In the genomic region with DNA sequence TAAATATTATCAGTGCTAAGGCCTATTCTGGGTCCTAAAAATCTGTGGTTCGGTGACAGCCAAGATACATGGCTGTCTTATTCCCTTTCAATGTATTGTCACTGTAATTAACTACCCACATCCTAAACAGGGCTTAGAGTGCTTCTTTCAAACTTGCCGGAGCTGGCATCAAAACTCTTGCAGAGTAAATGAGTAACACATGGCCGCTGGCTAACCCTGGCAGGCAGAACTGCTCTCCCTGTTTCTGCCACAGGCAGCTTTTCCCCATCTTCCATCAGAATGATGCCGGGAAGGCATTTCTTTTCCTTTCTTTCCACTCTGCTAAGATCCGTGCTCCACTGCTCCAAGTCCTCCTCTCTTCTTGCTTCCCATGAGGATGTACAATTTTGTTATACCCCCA, we compare ENCODE assay signal across 23 cellular contexts. TPM values are rescaled to one million over a fixed set of nuclear protein-coding genes. Genes with fewer than 3 reads are reported as not detected.
DNase-seq lines count a peak whose midpoint lies in the region; ATAC-seq, FAIRE-seq and TF ChIP-seq lines count a peak whose summit lies in the region.
"Had no signal": no experiment of that assay in that cellular context is flagged by ENCODE, and none has a peak within 500 bp of the region (broad histone marks: within the 10 kb centered on the region; RNA-seq: fewer than 3 reads in every experiment).

No MANE protein-coding gene starts in this region.

- TF ChIP-seq CTCF in H1 (IDR thresholded peaks at IDR 0.05; ENCODE audit: control extremely low read depth in 1 of 3, insufficient read depth in 1 of 3, low read depth in 1 of 3, low read length in 3 of 3): no peak

- H3K79me1 ChIP-seq in H1 (ENCODE audit: low read depth, low read length): no peaks in the 10 kb centered on the region

- no peak overlapping the region for H2BK120ac ChIP-seq in H1 (replicated peaks; ENCODE audit: low read depth, low read length)

- no peaks in the 10 kb centered on the region; a peak in 1 of 7 replicates for H3K27me3 ChIP-seq in H1 (replicated peaks in 1 of 4; ENCODE audit: control insufficient read depth in 3 of 4, extremely low read depth in 1 of 4, insufficient read depth in 3 of 4, low read length in 3 of 4)
- H3K27me3 ChIP-seq: transverse colon had no signal

- no peak for TF ChIP-seq RAD21 in H1 (IDR thresholded peaks at IDR 0.05 in 1 of 2, conservative IDR thresholded peaks at IDR 0.05 in 1 of 2; ENCODE audit: low read depth in 2 of 2, low read length in 2 of 2)

- no peaks in the 10 kb centered on the region for H4K20me1 ChIP-seq in H1 (replicated peaks in 1 of 2; ENCODE audit: control insufficient read depth in 1 of 2, insufficient read depth in 2 of 2, low read length in 2 of 2)

- no peak overlapping the region for H2AK5ac ChIP-seq in H1 (ENCODE audit: low read depth, low read length)

- no peak overlapping the region for H3K4ac ChIP-seq in H1 (replicated peaks; ENCODE audit: insufficient read length, low read depth, low read length)

- no peak overlapping the region for H3K27ac ChIP-seq in H1 (ENCODE audit: low read depth, low read length)
- H3K27ac ChIP-seq: transverse colon had no signal

- no peaks in the 10 kb centered on the region for H3K36me3 Mint-ChIP-seq in stimulated activated naive B cell treated with anti-CD40 and anti-IgM and Interleukin-4, amounts not matched to agents 10 μg/mL and 1 μg/mL and 100 μg/mL, for 72 hours
- H3K36me3 Mint-ChIP-seq: CD4-positive, CD25-positive, alpha-beta regulatory T cell; natural killer cell; stimulated activated effector memory CD8-positive, alpha-beta T cell treated with anti-CD3 and anti-CD28 coated beads, Interleukin-12 subunit alpha, Interleukin-12 subunit beta, amount 100 ng/mL, for 72 hours had no signal

- no peaks in the 10 kb centered on the region for H3K79me2 ChIP-seq in H1 (ENCODE audit: control insufficient read depth in 1 of 2, insufficient read depth in 2 of 2, low read length in 2 of 2)

- ATAC-seq in left cardiac atrium: peak; percentile 16 to 23
- ATAC-seq in stimulated activated naive B cell treated with anti-CD40 and anti-IgM and Interleukin-4, amounts not matched to agents 10 μg/mL and 1 μg/mL and 100 μg/mL, for 72 hours (replicated peaks): no peak
- ATAC-seq: effector memory CD8-positive, alpha-beta T cell; natural killer cell; Panc1; stimulated activated effector memory CD8-positive, alpha-beta T cell treated with anti-CD3 and anti-CD28 coated beads, Interleukin-12 subunit alpha, Interleukin-12 subunit beta, amount 100 ng/mL, for 72 hours had no signal

- H3K4me3 Mint-ChIP-seq in stimulated activated naive B cell treated with anti-CD40 and anti-IgM and Interleukin-4, amounts not matched to agents 10 μg/mL and 1 μg/mL and 100 μg/mL, for 72 hours: no peak overlapping the region
- H3K4me3 Mint-ChIP-seq: activated CD4-positive, alpha-beta T cell treated with anti-CD3 and anti-CD28 coated beads, Interleukin-2, amount 10 ng/mL, durations not matched to agents 24 days and 14 days; CD4-positive, CD25-positive, alpha-beta regulatory T cell; effector memory CD8-positive, alpha-beta T cell; natural killer cell; stimulated activated effector memory CD8-positive, alpha-beta T cell treated with anti-CD3 and anti-CD28 coated beads, Interleukin-12 subunit alpha, Interleukin-12 subunit beta, amount 100 ng/mL, for 72 hours had no signal

- no peaks in the 10 kb centered on the region for H3K36me3 ChIP-seq in H1 (ENCODE audit: control insufficient read depth in 2 of 4, insufficient read depth in 4 of 4, low read length in 3 of 4)
- H3K36me3 ChIP-seq: transverse colon had no signal

- intact Hi-C loops in left cardiac atrium (cut with DNase I) (no loop called here), cardiac septum (cut with DNase I) (no loop called here)

- H3K4me1 ChIP-seq in H1 (replicated peaks in 1 of 4; ENCODE audit: control insufficient read depth in 3 of 4, insufficient read depth in 4 of 4, low read length in 3 of 4): peaks cover 0 to 23% (median 8%) of the 10 kb centered on the region in 4 experiments; a peak in 5 of 7 replicates
- H3K4me1 ChIP-seq: transverse colon had no signal

- H2BK12ac ChIP-seq in H1 (ENCODE audit: low read depth, low read length): no peak overlapping the region

- POLR2A ChIA-PET in H1 (lab: Charles Lee; ENCODE audit: partially characterized antibody): no interaction called here

- H2BK20ac ChIP-seq in H1 (ENCODE audit: low read length): no peak overlapping the region

- no peaks in the 10 kb centered on the region for H3K9me3 ChIP-seq in H1 (ENCODE audit: insufficient read depth in 2 of 2, low read depth in 1 of 2, low read length in 1 of 2)
- H3K9me3 ChIP-seq: transverse colon had no signal

- no peak overlapping the region for H4K8ac ChIP-seq in H1 (ENCODE audit: extremely low read depth, insufficient read depth, low read length)

- H3K23me2 ChIP-seq in H1 (ENCODE audit: low read depth, low read length): 0 out of 2 replicates have a peak, but pooled peaks cover 2% of the 10 kb centered on the region

- H3K27me3 Mint-ChIP-seq in stimulated activated naive B cell treated with anti-CD40 and anti-IgM and Interleukin-4, amounts not matched to agents 10 μg/mL and 1 μg/mL and 100 μg/mL, for 72 hours: no peaks in the 10 kb centered on the region
- H3K27me3 Mint-ChIP-seq: activated CD4-positive, alpha-beta T cell treated with anti-CD3 and anti-CD28 coated beads, Interleukin-2, amount 10 ng/mL, durations not matched to agents 24 days and 14 days; CD4-positive, CD25-positive, alpha-beta regulatory T cell; effector memory CD8-positive, alpha-beta T cell; progenitor cell of endocrine pancreas had no signal

- no peak overlapping the region for H4K5ac ChIP-seq in H1 (ENCODE audit: insufficient read length, low read depth, low read length)

- no peak overlapping the region for H3K14ac ChIP-seq in H1 (ENCODE audit: insufficient read length)

- H3K4me2 ChIP-seq in H1 (ENCODE audit: insufficient read depth in 1 of 2, low read depth in 2 of 2, low read length in 2 of 2): no peak overlapping the region

- DNase-seq in left cardiac atrium (no peak), cardiac septum (ENCODE audit: low spot score) (no peak), H1 (ENCODE audit: low read depth in 1 of 2, low spot score in 2 of 2) (no peak), kidney glomerular epithelial cell (lab: John Stamatoyannopoulos, UW) (peak; percentile 36), urothelium cell line (ENCODE audit: low spot score) (no peak), islet precursor cell (no peak), foreskin melanocyte (no peak)
- no peak for DNase-seq in stimulated activated naive B cell treated with anti-CD40 and anti-IgM and Interleukin-4, amounts not matched to agents 10 μg/mL and 1 μg/mL and 100 μg/mL, for 72 hours
- DNase-seq: activated CD4-positive, alpha-beta T cell treated with anti-CD3 and anti-CD28 coated beads, Interleukin-2, amount 10 ng/mL, durations not matched to agents 24 days and 14 days; activated CD8-positive, alpha-beta memory T cell treated with anti-CD3 and anti-CD28 coated beads, Interleukin-2, amount 50 U/mL, for 4 hours; activated effector memory CD4-positive, alpha-beta T cell treated with Interleukin-2 at 50 U/mL for 16 hours; CD4-positive, CD25-positive, alpha-beta regulatory T cell; cerebellar nuclear complex; effector memory CD8-positive, alpha-beta T cell; MM.1S; natural killer cell; NCI-H1694; SW 1271; transverse colon had no signal

- H3K4me3 ChIP-seq in H1 (ENCODE audit: extremely low read depth in 1 of 4, insufficient read depth in 2 of 4, low read depth in 3 of 4, low read length in 4 of 4): no peak overlapping the region
- H3K4me3 ChIP-seq: transverse colon had no signal

- no peak for TF ChIP-seq EP300 in H1 (IDR thresholded peaks at IDR 0.05; ENCODE audit: borderline replicate concordance in 1 of 2, low read depth in 2 of 2, low read length in 2 of 2)

- FAIRE-seq in H1 (lab: Jason Lieb, UNC): no peak
- peak; percentile 27 for FAIRE-seq in urothelium cell line (lab: Jason Lieb, UNC)
- FAIRE-seq: A204.1 had no signal

- 0 out of 2 replicates have a peak overlapping the region, but pooled peaks have one; percentile 5 for H2AFZ ChIP-seq in H1 (ENCODE audit: low read length)

- H3K27ac Mint-ChIP-seq in stimulated activated naive B cell treated with anti-CD40 and anti-IgM and Interleukin-4, amounts not matched to agents 10 μg/mL and 1 μg/mL and 100 μg/mL, for 72 hours: no peak overlapping the region
- H3K27ac Mint-ChIP-seq: activated CD4-positive, alpha-beta T cell treated with anti-CD3 and anti-CD28 coated beads, Interleukin-2, amount 10 ng/mL, durations not matched to agents 24 days and 14 days; CD4-positive, CD25-positive, alpha-beta regulatory T cell; effector memory CD8-positive, alpha-beta T cell; natural killer cell; progenitor cell of endocrine pancreas; stimulated activated effector memory CD8-positive, alpha-beta T cell treated with anti-CD3 and anti-CD28 coated beads, Interleukin-12 subunit alpha, Interleukin-12 subunit beta, amount 100 ng/mL, for 72 hours had no signal

- H3K23ac ChIP-seq in H1 (ENCODE audit: insufficient read length): no peak overlapping the region

- WGBS in H1 (ENCODE audit: extremely low coverage in 1 of 2, insufficient coverage in 1 of 2, insufficient read length in 1 of 2, insufficient replicate concordance in 2 of 2, low coverage in 1 of 2, low lambda C conversion rate in 2 of 2, missing lambda C conversion rate in 1 of 2), 2 experiments: 78% methylated on average over 5 of the region's 5 CpGs; no CpG with 5 or more reads in 1 of the 2 experiments

- H3K9ac ChIP-seq in H1 (replicated peaks in 1 of 4; ENCODE audit: extremely low read depth in 1 of 4, low read depth in 3 of 4, low read length in 3 of 4): no peak overlapping the region

- no peak overlapping the region for H3K56ac ChIP-seq in H1 (replicated peaks; ENCODE audit: insufficient read length, low read depth, low read length)

- 0 out of 2 replicates have a peak overlapping the region, but pooled peaks have one; percentile 4 for H3K18ac ChIP-seq in H1 (ENCODE audit: extremely low read depth, low read length)

- no peaks in the 10 kb centered on the region for H3K4me1 Mint-ChIP-seq in stimulated activated naive B cell treated with anti-CD40 and anti-IgM and Interleukin-4, amounts not matched to agents 10 μg/mL and 1 μg/mL and 100 μg/mL, for 72 hours
- H3K4me1 Mint-ChIP-seq: activated CD4-positive, alpha-beta T cell treated with anti-CD3 and anti-CD28 coated beads, Interleukin-2, amount 10 ng/mL, durations not matched to agents 24 days and 14 days; CD4-positive, CD25-positive, alpha-beta regulatory T cell; natural killer cell; stimulated activated effector memory CD8-positive, alpha-beta T cell treated with anti-CD3 and anti-CD28 coated beads, Interleukin-12 subunit alpha, Interleukin-12 subunit beta, amount 100 ng/mL, for 72 hours had no signal

- CTCF ChIA-PET in H1 (lab: Charles Lee; ENCODE audit: partially characterized antibody): interaction anchor here (0.7 to 2.1 kb wide), 2 partner anchors 9 to 44 kb away, joined by 3 to 6 read pairs; no protein-coding TSS in a partner anchor

- H2BK15ac ChIP-seq in H1 (ENCODE audit: low read length): no peak overlapping the region

- no peak overlapping the region for H2BK5ac ChIP-seq in H1 (ENCODE audit: low read depth, low read length)

- no peak overlapping the region for H4K91ac ChIP-seq in H1 (replicated peaks; ENCODE audit: insufficient read length, low read length)

- no peak for TF ChIP-seq POLR2A in H1 (IDR thresholded peaks at IDR 0.05; ENCODE audit: control extremely low read depth in 1 of 2, low read depth in 2 of 2, low read length in 2 of 2)

- H3K9me3 Mint-ChIP-seq in stimulated activated naive B cell treated with anti-CD40 and anti-IgM and Interleukin-4, amounts not matched to agents 10 μg/mL and 1 μg/mL and 100 μg/mL, for 72 hours: peaks cover 0 to 4% of the 10 kb centered on the region in 2 donors
- H3K9me3 Mint-ChIP-seq: activated CD4-positive, alpha-beta T cell treated with anti-CD3 and anti-CD28 coated beads, Interleukin-2, amount 10 ng/mL, durations not matched to agents 24 days and 14 days had no signal

RNA-seq across cellular contexts. Expression of a gene that starts 54.8 kb away (rescaled TPM):
- total RNA-seq in left cardiac atrium (10 to 100 TPM; 51.4 to 75.5 TPM), cardiac septum (132 TPM)
- total RNA-seq in H1 (2021; fragmentation: NEBNext Ultra II Directional; extraction: Animal tissue kit (Norgen Biotek cat#: 25700)): 4.1 and 5.7 TPM in 2 replicates
- polyA plus RNA-seq in H1 (2011; rRNA removed): 5.6 and 7.0 TPM in 2 replicates
- 6.0 TPM for polyA plus RNA-seq in H1 (2011; cell fraction: cytosol; rRNA removed)
- polyA plus RNA-seq in H1 (2011; cell fraction: nucleus; rRNA removed): 19.5 TPM
- 4.0 to 5.9 TPM (median 4.6 TPM) in 4 replicates for polyA plus RNA-seq in H1 (2012, experiment 1 of 2)
- 0.30 TPM for polyA plus RNA-seq in H1 (2012, experiment 2 of 2)
- polyA plus RNA-seq in H1 (2013, experiment 1 of 2): 7.0 TPM
- 7.4 TPM for polyA plus RNA-seq in H1 (2013, experiment 2 of 2)
- 14.5 and 16.0 TPM in 2 replicates for polyA minus RNA-seq in H1 (2011; rRNA and poly(A)+ RNA removed)
- 9.4 TPM for polyA minus RNA-seq in H1 (2011; cell fraction: cytosol; rRNA and poly(A)+ RNA removed)
- 45.9 TPM for polyA minus RNA-seq in H1 (2011; cell fraction: nucleus; rRNA and poly(A)+ RNA removed)

Comparison
In these comparisons a context has a peak if more than half of its experiments do, and no peak if none do; other contexts are left out.
1. ATAC-seq: peak in left cardiac atrium (2 of 2); none in stimulated activated naive B cell treated with anti-CD40 and anti-IgM and Interleukin-4, amounts not matched to agents 10 μg/mL and 1 μg/mL and 100 μg/mL, for 72 hours (0 of 2).